ENCODE assay signal across 11 cellular contexts in the genomic region with DNA sequence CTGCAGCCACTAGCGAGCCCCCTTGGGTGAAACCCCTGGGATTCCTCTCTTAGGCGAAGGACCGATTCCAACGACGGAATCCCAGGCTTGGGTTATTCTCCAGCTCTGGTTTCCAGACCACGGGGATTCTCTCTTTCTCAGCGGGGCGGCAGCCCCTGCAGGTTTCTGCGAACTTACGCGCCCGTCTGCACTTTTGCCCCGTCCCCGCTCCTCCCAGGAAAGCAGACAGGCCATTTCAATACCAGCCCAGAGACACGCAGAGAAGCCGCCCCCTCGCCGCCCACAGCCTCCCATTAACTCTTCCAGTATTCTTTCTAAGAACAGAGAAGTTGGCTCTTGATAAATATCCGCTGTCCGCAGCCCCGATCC. TPM values are rescaled to one million over a fixed set of nuclear protein-coding genes. Genes with fewer than 3 reads are reported as not detected.
DNase-seq lines count a peak whose midpoint lies in the region; ATAC-seq and TF ChIP-seq lines count a peak whose summit lies in the region.
"Had no signal": no experiment of that assay in that cellular context is flagged by ENCODE, and none has a peak within 500 bp of the region (broad histone marks: within the 10 kb centered on the region; RNA-seq: fewer than 3 reads in every experiment).

No MANE protein-coding gene starts in this region.

- peaks cover 19% of the 10 kb centered on the region for H3K4me1 Mint-ChIP-seq in chondrocyte (ENCODE audit: low read depth)

- H3K27ac Mint-ChIP-seq in chondrocyte (ENCODE audit: unreplicated experiment), result no peak overlapping the region
- H3K27ac Mint-ChIP-seq: activated CD8-positive, alpha-beta T cell treated with anti-CD3 and anti-CD28 coated beads for 36 hours had no signal

- H3K36me3 ChIP-seq in neuron (ENCODE audit: insufficient read depth, low read length) (no peaks in the 10 kb centered on the region), right atrium auricular region (no peaks in the 10 kb centered on the region)

- H3K36me3 Mint-ChIP-seq in chondrocyte (ENCODE audit: low read depth), result no peaks in the 10 kb centered on the region

- no peaks in the 10 kb centered on the region for H3K9me3 Mint-ChIP-seq in chondrocyte (ENCODE audit: low read depth)
- H3K9me3 Mint-ChIP-seq: activated CD8-positive, alpha-beta T cell treated with anti-CD3 and anti-CD28 coated beads for 36 hours had no signal

- TF ChIP-seq CTCF in chondrocyte (IDR thresholded peaks at IDR 0.05) (no peak), right atrium auricular region (IDR thresholded peaks at IDR 0.05) (no peak)

- ATAC-seq in GM21737 (IDR thresholded peaks at IDR 0.05; ENCODE audit: unreplicated experiment), result no peak
- ATAC-seq: activated CD8-positive, alpha-beta T cell treated with anti-CD3 and anti-CD28 coated beads for 36 hours had no signal

- peak overlapping the region; percentile 65 for H3K4me3 Mint-ChIP-seq in chondrocyte (ENCODE audit: unreplicated experiment)
- H3K4me3 Mint-ChIP-seq: activated CD8-positive, alpha-beta T cell treated with anti-CD3 and anti-CD28 coated beads for 36 hours had no signal

- peaks cover 9% of the 10 kb centered on the region for H3K4me1 ChIP-seq in neuron (ENCODE audit: insufficient read depth, low read length)
- peaks cover 0 to 18% of the 10 kb centered on the region in 2 donors for H3K4me1 ChIP-seq in right atrium auricular region

- H3K27me3 ChIP-seq in neuron (ENCODE audit: insufficient read depth, low read length), result peaks cover 26% of the 10 kb centered on the region
- peaks cover 7 to 8% of the 10 kb centered on the region in 2 donors for H3K27me3 ChIP-seq in right atrium auricular region

- peaks cover 71% of the 10 kb centered on the region for H3K27me3 Mint-ChIP-seq in chondrocyte (ENCODE audit: low read depth)

- H2AFZ ChIP-seq in neuron (ENCODE audit: low read depth, low read length), result peak overlapping the region; percentile 19

- DNase-seq in GM03348 (ENCODE audit: low spot score) (peak; percentile 6), NCI-H1092 treated with DMSO at 0.1 percent for 48 hours (lab: John Stamatoyannopoulos, UW) (peak; percentile 75), chondrocyte (ENCODE audit: low spot score) (no peak), UCSD-AML1 (lab: John Stamatoyannopoulos, UW; ENCODE audit: unreplicated experiment) (no peak), 8988T (no peak), right atrium auricular region (ENCODE audit: low spot score) (no peak)
- DNase-seq: activated CD8-positive, alpha-beta T cell treated with anti-CD3 and anti-CD28 coated beads for 36 hours; OCI-M1 had no signal

- H3K4me3 ChIP-seq in neuron (ENCODE audit: low read length) (peak overlapping the region; percentile 6), right atrium auricular region (peak overlapping the region in 1 of 2 donors; percentile 32)

- no peak overlapping the region for H3K27ac ChIP-seq in right atrium auricular region

- no peaks in the 10 kb centered on the region for H3K9me3 ChIP-seq in neuron (ENCODE audit: low read length)
- H3K9me3 ChIP-seq in right atrium auricular region, result no peaks in the 10 kb centered on the region

RNA-seq across cellular contexts. Expression of a gene that starts 1.2 kb away (rescaled TPM):
- total RNA-seq in chondrocyte (3.5 to 3.7 TPM in 2 of 3 replicates, not detected in the other), right atrium auricular region (1 to 10 TPM; 1.3 to 2.7 TPM)
- total RNA-seq: activated CD8-positive, alpha-beta T cell treated with anti-CD3 and anti-CD28 coated beads for 36 hours; HT1080 had no signal

Comparison
In these comparisons a context has a peak if more than half of its experiments do, and no peak if none do; other contexts are left out.
1. DNase-seq: peak in GM03348 (single experiment) and NCI-H1092 treated with DMSO at 0.1 percent for 48 hours (single experiment); none in chondrocyte (single experiment), UCSD-AML1 (single experiment), 8988T (single experiment) and right atrium auricular region (single experiment).